26 cellular contexts compared by ENCODE assay signal in the genomic region with DNA sequence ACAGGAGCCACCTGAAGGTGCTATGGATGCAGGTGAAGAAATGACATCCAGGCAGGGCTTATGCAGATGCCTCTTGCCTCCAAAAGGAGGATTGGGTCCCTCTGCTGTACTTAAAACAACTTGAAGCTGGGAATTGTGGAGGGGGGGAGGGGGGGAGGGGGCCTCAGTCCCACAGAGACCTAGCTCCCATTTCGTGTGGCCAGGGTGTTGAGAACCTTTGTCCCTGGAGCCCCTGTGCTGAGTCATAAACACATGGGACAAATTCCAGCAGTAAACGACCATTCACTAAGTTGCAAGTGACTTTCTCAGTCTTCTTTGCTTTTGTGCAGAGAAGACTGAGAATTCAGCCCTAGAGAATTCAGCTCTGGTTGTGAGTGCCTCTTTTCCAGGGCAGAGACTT.
DNase-seq lines count a peak whose midpoint lies in the region; ATAC-seq, FAIRE-seq and TF ChIP-seq lines count a peak whose summit lies in the region.
"Had no signal": no experiment of that assay in that cellular context is flagged by ENCODE, and none has a peak within 500 bp of the region (broad histone marks: within the 10 kb centered on the region; RNA-seq: fewer than 3 reads in every experiment).

No MANE protein-coding gene starts in this region.

- H2BK120ac ChIP-seq in H1 (replicated peaks; ENCODE audit: low read depth, low read length), result peak overlapping the region; percentile 92

- H3K23me2 ChIP-seq in H1 (ENCODE audit: low read depth, low read length), result peaks cover 10% of the 10 kb centered on the region

- FAIRE-seq in H1 (lab: Jason Lieb, UNC), result no peak
- FAIRE-seq: bronchial epithelial cell, GM12892 had no signal

- H3K9me3 ChIP-seq in SK-N-SH (no peaks in the 10 kb centered on the region), H1 (ENCODE audit: insufficient read depth in 2 of 2, low read depth in 1 of 2, low read length in 1 of 2) (no peaks in the 10 kb centered on the region)
- no peaks in the 10 kb centered on the region for H3K9me3 ChIP-seq in CD4-positive, alpha-beta T cell (ENCODE audit: control insufficient read depth, low read length)
- H3K9me3 ChIP-seq: BE2C, stomach, tibial artery had no signal

- peak overlapping the region; percentile 89 for H2BK12ac ChIP-seq in H1 (ENCODE audit: low read depth, low read length)

- H3K4me1 Mint-ChIP-seq in CD4-positive, alpha-beta T cell (ENCODE audit: low read depth), result no peaks in the 10 kb centered on the region
- H3K4me1 Mint-ChIP-seq: activated naive CD4-positive, alpha-beta T cell treated with anti-CD3 and anti-CD28 coated beads, Interleukin-2, amount 10 ng/mL, durations not matched to agents 7 days and 5 days had no signal

- intact Hi-C loops in CD4-positive, alpha-beta T cell (cut with DNase I, micrococcal nuclease), result loop anchor here in 1 of 2 experiments (10.0 kb wide), 1 partner anchor 758 kb away; no protein-coding TSS in a partner anchor

- TF ChIP-seq CTCF in SK-N-SH (IDR thresholded peaks at IDR 0.05), result no peak
- no peak for TF ChIP-seq CTCF in H1 (IDR thresholded peaks at IDR 0.05; ENCODE audit: control extremely low read depth in 1 of 3, insufficient read depth in 1 of 3, low read depth in 1 of 3, low read length in 3 of 3)
- TF ChIP-seq CTCF in CD4-positive, alpha-beta T cell (IDR thresholded peaks at IDR 0.05), result no peak

- H3K79me2 ChIP-seq in SK-N-SH (ENCODE audit: insufficient read depth) (peaks cover 25% of the 10 kb centered on the region; the same call in 1 of the 2 replicates), H1 (ENCODE audit: control insufficient read depth in 1 of 2, insufficient read depth in 2 of 2, low read length in 2 of 2) (peaks cover 0 to 16% of the 10 kb centered on the region in 2 experiments; a peak in 3 of 4 replicates)

- H3K36me3 ChIP-seq in SK-N-SH (replicated peaks in 1 of 2; ENCODE audit: control insufficient read depth in 1 of 2, insufficient read depth in 2 of 2, low read length in 1 of 2), result no peaks in the 10 kb centered on the region
- no peaks in the 10 kb centered on the region for H3K36me3 ChIP-seq in H1 (ENCODE audit: control insufficient read depth in 2 of 4, insufficient read depth in 4 of 4, low read length in 3 of 4)
- H3K36me3 ChIP-seq: BE2C, stomach, tibial artery had no signal

- H2BK20ac ChIP-seq in H1 (ENCODE audit: low read length), result peak overlapping the region; percentile 87

- peak overlapping the region; percentile 98 for H4K91ac ChIP-seq in H1 (replicated peaks; ENCODE audit: insufficient read length, low read length)

- H3K36me3 Mint-ChIP-seq in CD4-positive, alpha-beta T cell (ENCODE audit: low read depth), result no peaks in the 10 kb centered on the region
- H3K36me3 Mint-ChIP-seq: activated naive CD4-positive, alpha-beta T cell treated with anti-CD3 and anti-CD28 coated beads, Interleukin-2, amount 10 ng/mL, durations not matched to agents 7 days and 5 days; WTC11 had no signal

- H3K23ac ChIP-seq in H1 (ENCODE audit: insufficient read length), result no peak overlapping the region

- no peak for DNase-seq in SK-N-SH
- DNase-seq in M059J (ENCODE audit: low read depth), result peak; percentile 51
- no peak for DNase-seq in H1 (ENCODE audit: low read depth in 1 of 2, low spot score in 2 of 2)
- DNase-seq in CD4-positive, alpha-beta T cell, result no peak
- DNase-seq: 8988T; activated naive CD4-positive, alpha-beta T cell treated with anti-CD3 and anti-CD28 coated beads, Interleukin-2, amount 10 ng/mL, durations not matched to agents 7 days and 5 days; amniotic stem cell; BE2C; COR-L47; kidney glomerular epithelial cell; mammary epithelial cell; NCI-H1436 treated with DMSO at 0.1 percent for 48 hours; NCI-H510A treated with DMSO at 0.1 percent for 48 hours; stimulated activated CD8-positive, alpha-beta memory T cell treated with anti-CD3 and anti-CD28 coated beads, Interleukin-4, amount 100 ng/mL, for 48 hours; stomach; tibial artery had no signal

- peak overlapping the region; percentile 93 for H3K18ac ChIP-seq in H1 (ENCODE audit: extremely low read depth, low read length)

- TF ChIP-seq RAD21 in SK-N-SH (IDR thresholded peaks at IDR 0.05; ENCODE audit: low read length) (no peak), H1 (IDR thresholded peaks at IDR 0.05 in 1 of 2, conservative IDR thresholded peaks at IDR 0.05 in 1 of 2; ENCODE audit: low read depth in 2 of 2, low read length in 2 of 2) (no peak)

- TF ChIP-seq EP300 in SK-N-SH (IDR thresholded peaks at IDR 0.05; ENCODE audit: borderline replicate concordance in 1 of 2, low read depth in 1 of 2, low read length in 1 of 2) (no peak), H1 (IDR thresholded peaks at IDR 0.05; ENCODE audit: borderline replicate concordance in 1 of 2, low read depth in 2 of 2, low read length in 2 of 2) (no peak)

- no peak overlapping the region for H3K56ac ChIP-seq in H1 (replicated peaks; ENCODE audit: insufficient read length, low read depth, low read length)

- no peak overlapping the region for H2BK15ac ChIP-seq in H1 (ENCODE audit: low read length)

- peak overlapping the region; percentile 87 for H3K4ac ChIP-seq in H1 (replicated peaks; ENCODE audit: insufficient read length, low read depth, low read length)

- no peak overlapping the region for H3K14ac ChIP-seq in H1 (ENCODE audit: insufficient read length)

- no peak overlapping the region for H3K27ac Mint-ChIP-seq in CD4-positive, alpha-beta T cell
- H3K27ac Mint-ChIP-seq: activated naive CD4-positive, alpha-beta T cell treated with anti-CD3 and anti-CD28 coated beads, Interleukin-2, amount 10 ng/mL, durations not matched to agents 7 days and 5 days; activated T-helper 1 cell treated with anti-CD3 and anti-CD28 coated beads, Interleukin-12 subunit alpha, Interleukin-12 subunit beta, Interleukin-2, Interleukin-4 antibody, amounts not matched to agents 30 ng/mL and 10 ng/mL and 1 ng/mL, durations not matched to agents 14 hours and 24 hours and 36 hours had no signal

- H2AFZ ChIP-seq in SK-N-SH (ENCODE audit: low read depth) (no peak overlapping the region), H1 (ENCODE audit: low read length) (no peak overlapping the region)

- no peak for TF ChIP-seq POLR2A in H1 (IDR thresholded peaks at IDR 0.05; ENCODE audit: control extremely low read depth in 1 of 2, low read depth in 2 of 2, low read length in 2 of 2)

- H3K9ac ChIP-seq in SK-N-SH (peak overlapping the region; percentile 6; the same call in 1 of the 2 replicates), H1 (replicated peaks in 1 of 4; ENCODE audit: extremely low read depth in 1 of 4, low read depth in 3 of 4, low read length in 3 of 4) (no peak overlapping the region; a peak in 2 of 7 replicates)
- H3K9ac ChIP-seq: KMS-11 had no signal

- H3K27ac ChIP-seq in SK-N-SH (ENCODE audit: low read depth in 2 of 2, low read length in 1 of 2) (peak overlapping the region in 1 of 2 experiments; percentile 52; a peak in 2 of 4 replicates), H1 (ENCODE audit: low read depth, low read length) (no peak overlapping the region)
- no peak overlapping the region for H3K27ac ChIP-seq in CD4-positive, alpha-beta T cell (ENCODE audit: low read depth, low read length)
- H3K27ac ChIP-seq: coronary artery, KMS-11, stomach, tibial artery had no signal

- no peak overlapping the region for H3K4me3 Mint-ChIP-seq in CD4-positive, alpha-beta T cell
- H3K4me3 Mint-ChIP-seq: activated naive CD4-positive, alpha-beta T cell treated with anti-CD3 and anti-CD28 coated beads, Interleukin-2, amount 10 ng/mL, durations not matched to agents 7 days and 5 days; activated T-helper 1 cell treated with anti-CD3 and anti-CD28 coated beads, Interleukin-12 subunit alpha, Interleukin-12 subunit beta, Interleukin-2, Interleukin-4 antibody, amounts not matched to agents 30 ng/mL and 10 ng/mL and 1 ng/mL, durations not matched to agents 14 hours and 24 hours and 36 hours; WTC11 had no signal

- no peaks in the 10 kb centered on the region for H3K9me3 Mint-ChIP-seq in CD4-positive, alpha-beta T cell
- H3K9me3 Mint-ChIP-seq: activated T-helper 1 cell treated with anti-CD3 and anti-CD28 coated beads, Interleukin-12 subunit alpha, Interleukin-12 subunit beta, Interleukin-2, Interleukin-4 antibody, amounts not matched to agents 30 ng/mL and 10 ng/mL and 1 ng/mL, durations not matched to agents 14 hours and 24 hours and 36 hours had no signal

- peaks cover 7% of the 10 kb centered on the region for H3K27me3 Mint-ChIP-seq in CD4-positive, alpha-beta T cell

- H2AK5ac ChIP-seq in H1 (ENCODE audit: low read depth, low read length), result no peak overlapping the region; the same call in 1 of the 2 replicates

- H3K4me1 ChIP-seq in SK-N-SH (ENCODE audit: control insufficient read depth in 1 of 2, insufficient read depth in 2 of 2, low read depth in 1 of 2, low read length in 1 of 2) (peaks cover 0 to 4% of the 10 kb centered on the region in 2 experiments; a peak in 1 of 4 replicates), H1 (replicated peaks in 1 of 4; ENCODE audit: control insufficient read depth in 3 of 4, insufficient read depth in 4 of 4, low read length in 3 of 4) (peaks cover 7 to 45% (median 29%) of the 10 kb centered on the region in 4 experiments)
- H3K4me1 ChIP-seq: BE2C, stomach, tibial artery had no signal

- ATAC-seq in SK-N-SH treated with all-trans-retinoic acid at 6 μM for 48 hours (no peak; the same call in 2 of the 3 replicates), esophagus mucosa (no peak), GM18858 (IDR thresholded peaks at IDR 0.05; ENCODE audit: unreplicated experiment) (no peak), GM19328 (IDR thresholded peaks at IDR 0.05; ENCODE audit: unreplicated experiment) (no peak)
- ATAC-seq in CD4-positive, alpha-beta T cell (ENCODE audit: poor library complexity), result no peak
- ATAC-seq: WTC11 had no signal

- no peak overlapping the region for H4K5ac ChIP-seq in H1 (ENCODE audit: insufficient read length, low read depth, low read length)

- CTCF ChIA-PET in SK-N-SH (lab: Yijun Ruan, JAX) (interaction anchor here (0.7 to 3.5 kb wide), 8 partner anchors 36 to 163 kb away, joined by 3 to 32 read pairs (median 4); no protein-coding TSS in a partner anchor), H1 (lab: Charles Lee; ENCODE audit: partially characterized antibody) (interaction anchor here (0.6 to 6.4 kb wide), 13 partner anchors 10 to 145 kb away, joined by 3 to 53 read pairs (median 5); no protein-coding TSS in a partner anchor)
- CTCF ChIA-PET in CD4-positive, alpha-beta T cell (lab: Charles Lee), result no interaction called here

- H4K20me1 ChIP-seq in SK-N-SH (ENCODE audit: insufficient read depth) (no peaks in the 10 kb centered on the region), H1 (replicated peaks in 1 of 2; ENCODE audit: control insufficient read depth in 1 of 2, insufficient read depth in 2 of 2, low read length in 2 of 2) (peaks cover 0 to 5% of the 10 kb centered on the region in 2 experiments)

- WGBS in SK-N-SH (ENCODE audit: low lambda C conversion rate), result 11% methylated on average over 2 of the region's 2 CpGs
- WGBS in H1 (ENCODE audit: extremely low coverage in 1 of 2, insufficient coverage in 1 of 2, insufficient read length in 1 of 2, insufficient replicate concordance in 2 of 2, low coverage in 1 of 2, low lambda C conversion rate in 2 of 2, missing lambda C conversion rate in 1 of 2), 2 experiments, result 53% methylated on average over 2 of the region's 2 CpGs; no CpG with 5 or more reads in 1 of the 2 experiments

- POLR2A ChIA-PET in SK-N-SH (lab: Yijun Ruan, JAX) (no interaction called here), H1 (lab: Charles Lee; ENCODE audit: partially characterized antibody) (interaction anchor here (0.9 to 1.8 kb wide), 6 partner anchors 47 to 154 kb away, joined by 3 to 5 read pairs (median 4); no protein-coding TSS in a partner anchor)
- POLR2A ChIA-PET in CD4-positive, alpha-beta T cell (lab: Charles Lee), result no interaction called here

- H3K27me3 ChIP-seq in SK-N-SH (ENCODE audit: insufficient read depth) (no peaks in the 10 kb centered on the region), H1 (replicated peaks in 1 of 4; ENCODE audit: control insufficient read depth in 3 of 4, extremely low read depth in 1 of 4, insufficient read depth in 3 of 4, low read length in 3 of 4) (no peaks in the 10 kb centered on the region; a peak in 1 of 7 replicates)
- no peaks in the 10 kb centered on the region for H3K27me3 ChIP-seq in CD4-positive, alpha-beta T cell (ENCODE audit: control insufficient read depth, insufficient read depth, low read length)

- H3K4me2 ChIP-seq in SK-N-SH, result peak overlapping the region; percentile 61
- H3K4me2 ChIP-seq in H1 (ENCODE audit: insufficient read depth in 1 of 2, low read depth in 2 of 2, low read length in 2 of 2), result no peak overlapping the region; a peak in 1 of 4 replicates
- H3K4me2 ChIP-seq: KMS-11 had no signal

- H2BK5ac ChIP-seq in H1 (ENCODE audit: low read depth, low read length), result peak overlapping the region; percentile 96

- no peaks in the 10 kb centered on the region for H3K9me2 ChIP-seq in SK-N-SH

- H3F3A ChIP-seq in SK-N-SH (replicated peaks; ENCODE audit: insufficient read depth), result peaks cover 12% of the 10 kb centered on the region

- no peak overlapping the region for H4K8ac ChIP-seq in H1 (ENCODE audit: extremely low read depth, insufficient read depth, low read length)

- H3K4me3 ChIP-seq in SK-N-SH (ENCODE audit: low read depth in 2 of 2, low read length in 1 of 2) (no peak overlapping the region), H1 (ENCODE audit: extremely low read depth in 1 of 4, insufficient read depth in 2 of 4, low read depth in 3 of 4, low read length in 4 of 4) (no peak overlapping the region)
- H3K4me3 ChIP-seq: coronary artery, stomach, tibial artery had no signal

- H3K79me1 ChIP-seq in H1 (ENCODE audit: low read depth, low read length), result peaks cover 6% of the 10 kb centered on the region; the same call in 1 of the 2 replicates
